In genomic region chr18:2571200-2572143, GRCh38 we compare ENCODE assay signal across 8 cellular contexts. TPM values are rescaled to one million over a fixed set of nuclear protein-coding genes. Genes with fewer than 3 reads are reported as not detected.
DNase-seq lines count a peak whose midpoint lies in the region; ATAC-seq and TF ChIP-seq lines count a peak whose summit lies in the region.

TSS of gene METTL4 (minus strand) at chr18:2571505. CDS start at chr18:2567216, 4,289 bp downstream.
TSS of gene NDC80 (plus strand) at chr18:2571557. CDS start at chr18:2572986, 1,429 bp downstream.

- no peaks in the 10 kb centered on the region for H3K27me3 Mint-ChIP-seq in T-helper 1 cell treated with Interleukin-12 subunit alpha and Interleukin-12 subunit beta and Interleukin-4 antibody, amounts not matched to agents 30 μg/mL and 1 μg/mL, for 36 hours (ENCODE audit: low read depth)

- ATAC-seq in HG02759 (IDR thresholded peaks at IDR 0.05; ENCODE audit: unreplicated experiment) (peak; percentile 83), left ventricle myocardium superior (peak; percentile 97)

- H3K27ac ChIP-seq in prostate gland (peak within 1 kb of the TSS; percentile 94 to 97), urinary bladder (ENCODE audit: low read depth) (peak within 1 kb of the TSS; percentile 94)

- no peaks in the 10 kb centered on the region for H3K27me3 ChIP-seq in prostate gland (replicated peaks; ENCODE audit: insufficient read depth)

- intact Hi-C loops in left ventricle myocardium superior (cut with micrococcal nuclease), result no loop called here
- intact Hi-C loops in prostate gland (cut with DNase I), result loop anchor here (1.0 kb wide), 1 partner anchor 84 kb away; the partner anchor contains the start of gene SMCHD1

- H3K36me3 Mint-ChIP-seq in T-helper 1 cell treated with Interleukin-12 subunit alpha and Interleukin-12 subunit beta and Interleukin-4 antibody, amounts not matched to agents 30 μg/mL and 1 μg/mL, for 36 hours (ENCODE audit: low read depth), result peaks cover 25% of the 10 kb centered on the region

- no peak for TF ChIP-seq CTCF in GM13976 (IDR thresholded peaks at IDR 0.05; ENCODE audit: borderline replicate concordance, control extremely low read depth, extremely low read depth, insufficient read depth, missing control alignments)
- TF ChIP-seq CTCF in prostate gland (IDR thresholded peaks at IDR 0.05), result no peak

- no peaks in the 10 kb centered on the region for H3K9me3 Mint-ChIP-seq in T-helper 1 cell treated with Interleukin-12 subunit alpha and Interleukin-12 subunit beta and Interleukin-4 antibody, amounts not matched to agents 30 μg/mL and 1 μg/mL, for 36 hours

- peak within 1 kb of the TSS; percentile 98 for H3K27ac Mint-ChIP-seq in T-helper 1 cell treated with Interleukin-12 subunit alpha and Interleukin-12 subunit beta and Interleukin-4 antibody, amounts not matched to agents 30 μg/mL and 1 μg/mL, for 36 hours

- H3K4me3 ChIP-seq in prostate gland, result peak within 1 kb of the TSS; percentile 56 to 65
- H3K4me3 ChIP-seq in urinary bladder (ENCODE audit: low read depth, low read length), result peak within 1 kb of the TSS; percentile 60

- H3K4me3 Mint-ChIP-seq in T-helper 1 cell treated with Interleukin-12 subunit alpha and Interleukin-12 subunit beta and Interleukin-4 antibody, amounts not matched to agents 30 μg/mL and 1 μg/mL, for 36 hours, result peak within 1 kb of the TSS; percentile 99

- H3K4me1 Mint-ChIP-seq in T-helper 1 cell treated with Interleukin-12 subunit alpha and Interleukin-12 subunit beta and Interleukin-4 antibody, amounts not matched to agents 30 μg/mL and 1 μg/mL, for 36 hours (ENCODE audit: low read depth), result peaks cover 47% of the 10 kb centered on the region

- WGBS in prostate gland, result under 1% methylated on average over 53 of the region's 53 CpGs
- under 1% methylated on average over 53 of the region's 53 CpGs for WGBS in urinary bladder

- in situ Hi-C loops in GM13976 (cut with MboI; ENCODE audit: low sequenced_read_pairs, unreplicated experiment), result no loop called here

- H3K4me1 ChIP-seq in prostate gland (replicated peaks) (no peaks in the 10 kb centered on the region), urinary bladder (ENCODE audit: insufficient read depth) (peaks cover 2% of the 10 kb centered on the region)

- H3K9me3 ChIP-seq in prostate gland, result no peaks in the 10 kb centered on the region

- TF ChIP-seq POLR2A in prostate gland (IDR thresholded peaks at IDR 0.05), result peak; percentile 38

- DNase-seq in GM13976 (ENCODE audit: low spot score), result peak; percentile 89
- DNase-seq in NCI-H128 (lab: John Stamatoyannopoulos, UW; ENCODE audit: unreplicated experiment), result peak; percentile 83
- peak; percentile 49 for DNase-seq in amniotic stem cell (lab: John Stamatoyannopoulos, UW)
- DNase-seq in left ventricle myocardium superior, result peak; percentile 89
- peak; percentile 70 for DNase-seq in prostate gland (ENCODE audit: low spot score)

- H3K36me3 ChIP-seq in prostate gland, result no peaks in the 10 kb centered on the region
- no peaks in the 10 kb centered on the region for H3K36me3 ChIP-seq in urinary bladder (ENCODE audit: insufficient read depth)

RNA-seq across cellular contexts. Expression of gene METTL4, which starts in this region (rescaled TPM):
- 5.9 TPM for total RNA-seq in left ventricle myocardium superior
- total RNA-seq in prostate gland, result 1 to 10 TPM; 5.2 to 8.3 TPM
- 30.5 TPM for total RNA-seq in urinary bladder
- polyA plus RNA-seq in urinary bladder, result 8.3 TPM

RNA-seq across cellular contexts. Expression of gene NDC80, which starts in this region (rescaled TPM):
- total RNA-seq in left ventricle myocardium superior (0.50 TPM), prostate gland (1 to 10 TPM in 1 of 2 donors, under 1 TPM in 1; 0.77 to 2.7 TPM), urinary bladder (33.0 TPM)
- 0.77 TPM for polyA plus RNA-seq in urinary bladder

Comparison
In these comparisons a context has a peak if more than half of its experiments do, and no peak if none do; other contexts are left out.
1. Peak in every context shown above with its lines: DNase-seq, ATAC-seq, H3K4me3 ChIP-seq and H3K27ac ChIP-seq.